Comparison of ENCODE assay signal across 9 cellular contexts in genomic region chr10:101130984-101131961, GRCh38. TPM values are rescaled to one million over a fixed set of nuclear protein-coding genes. Genes with fewer than 3 reads are reported as not detected.
DNase-seq lines count a peak whose midpoint lies in the region; ATAC-seq and TF ChIP-seq lines count a peak whose summit lies in the region.
"Had no signal": no experiment of that assay in that cellular context is flagged by ENCODE, and none has a peak within 500 bp of the region (broad histone marks: within the 10 kb centered on the region; RNA-seq: fewer than 3 reads in every experiment).

Gene TLX1, plus strand, starts transcription at chr10:101131300. Its CDS starts 242 bp downstream, at chr10:101131542.

- no peaks in the 10 kb centered on the region for H3K9me3 Mint-ChIP-seq in activated naive CD4-positive, alpha-beta T cell treated with anti-CD3 and anti-CD28 coated beads, Interleukin-2, amount 10 ng/mL, durations not matched to agents 7 days and 5 days

- H3K36me3 ChIP-seq in RWPE2 (ENCODE audit: low read depth) = no peaks in the 10 kb centered on the region
- no peaks in the 10 kb centered on the region for H3K36me3 ChIP-seq in thyroid gland

- TF ChIP-seq POLR2A in thyroid gland (IDR thresholded peaks at IDR 0.05) = no peak

- H3K4me3 ChIP-seq in RWPE2 (ENCODE audit: severe bottlenecking) = peak within 1 kb of the TSS; percentile 18
- H3K4me3 ChIP-seq in thyroid gland (replicated peaks in 1 of 3) = peak within 1 kb of the TSS in 1 of 3 donors; percentile 23

- TF ChIP-seq CTCF in RWPE2 (IDR thresholded peaks at IDR 0.05; ENCODE audit: poor library complexity, severe bottlenecking) (no peak), thyroid gland (IDR thresholded peaks at IDR 0.05) (no peak)

- H3K27ac ChIP-seq in RWPE2 (ENCODE audit: poor library complexity, severe bottlenecking) (no peak within 1 kb of the TSS), thyroid gland (no peak within 1 kb of the TSS)

- no peaks in the 10 kb centered on the region for H3K9me3 ChIP-seq in RWPE2 (ENCODE audit: severe bottlenecking)
- no peaks in the 10 kb centered on the region for H3K9me3 ChIP-seq in thyroid gland

- CTCF ChIA-PET in activated naive CD4-positive, alpha-beta T cell treated with anti-CD3 and anti-CD28 coated beads, Interleukin-2, amount 10 ng/mL, durations not matched to agents 7 days and 5 days (lab: Charles Lee) = interaction anchor here (0.7 to 2.6 kb wide), 3 partner anchors 10 to 83 kb away, joined by 3 to 12 read pairs (median 3); no protein-coding TSS in a partner anchor

- peaks cover 3% of the 10 kb centered on the region for H3K36me3 Mint-ChIP-seq in activated naive CD4-positive, alpha-beta T cell treated with anti-CD3 and anti-CD28 coated beads, Interleukin-2, amount 10 ng/mL, durations not matched to agents 7 days and 5 days

- ATAC-seq in RWPE2 (ENCODE audit: low read depth) = peak; percentile 40
- ATAC-seq in HG03469 (IDR thresholded peaks at IDR 0.05; ENCODE audit: unreplicated experiment) = no peak

- peaks cover 95% of the 10 kb centered on the region for H3K27me3 ChIP-seq in RWPE2 (ENCODE audit: insufficient read depth, poor library complexity, severe bottlenecking)
- H3K27me3 ChIP-seq in thyroid gland = peaks cover 28% of the 10 kb centered on the region

- H3K4me3 Mint-ChIP-seq in activated naive CD4-positive, alpha-beta T cell treated with anti-CD3 and anti-CD28 coated beads, Interleukin-2, amount 10 ng/mL, durations not matched to agents 7 days and 5 days = no peak within 1 kb of the TSS

- peak within 1 kb of the TSS; percentile 55 for H3K27ac Mint-ChIP-seq in activated naive CD4-positive, alpha-beta T cell treated with anti-CD3 and anti-CD28 coated beads, Interleukin-2, amount 10 ng/mL, durations not matched to agents 7 days and 5 days

- no peak for DNase-seq in activated naive CD4-positive, alpha-beta T cell treated with anti-CD3 and anti-CD28 coated beads, Interleukin-2, amount 10 ng/mL, durations not matched to agents 7 days and 5 days
- no peak for DNase-seq in activated naive CD4-positive, alpha-beta T cell (lab: John Stamatoyannopoulos, UW)
- DNase-seq in RWPE2 (ENCODE audit: low spot score) (peak; percentile 55), iPS-NIHi7 (ENCODE audit: extremely low spot score) (peak; percentile 77), thyroid gland (peak; percentile 32 to 37), AML-193 (lab: John Stamatoyannopoulos, UW) (no peak), EL (no peak)

- H3K4me1 ChIP-seq in RWPE2 (ENCODE audit: insufficient read depth, poor library complexity, severe bottlenecking) (no peaks in the 10 kb centered on the region), thyroid gland (peaks cover 11 to 32% of the 10 kb centered on the region in 2 donors)

- intact Hi-C loops in thyroid gland (cut with DNase I) = no loop called here

- WGBS in thyroid gland, 2 donors = 4 to 5% methylated on average over 24 to 37 of the region's 83 CpGs

- H3K4me1 Mint-ChIP-seq in activated naive CD4-positive, alpha-beta T cell treated with anti-CD3 and anti-CD28 coated beads, Interleukin-2, amount 10 ng/mL, durations not matched to agents 7 days and 5 days = peaks cover 23% of the 10 kb centered on the region

- peaks cover 100% of the 10 kb centered on the region for H3K27me3 Mint-ChIP-seq in activated naive CD4-positive, alpha-beta T cell treated with anti-CD3 and anti-CD28 coated beads, Interleukin-2, amount 10 ng/mL, durations not matched to agents 7 days and 5 days

RNA-seq across cellular contexts. Expression of gene TLX1, which starts in this region (rescaled TPM):
- not detected for total RNA-seq in thyroid gland
- total RNA-seq: HT1080 had no signal

Comparison
In these comparisons a context has a peak if more than half of its experiments do, and no peak if none do; other contexts are left out.
1. Peak in DNase-seq in thyroid gland; RNA of the gene not detected or under 1 TPM.
2. DNase-seq: peak in RWPE2 (single experiment) and iPS-NIHi7 (single experiment); none in activated naive CD4-positive, alpha-beta T cell treated with anti-CD3 and anti-CD28 coated beads, Interleukin-2, amount 10 ng/mL, durations not matched to agents 7 days and 5 days (single experiment), activated naive CD4-positive, alpha-beta T cell (0 of 4), AML-193 (0 of 2) and EL (single experiment).